In genomic region chr13:33612641-33613638, GRCh38 we compare ENCODE assay signal across 9 cellular contexts.
DNase-seq lines count a peak whose midpoint lies in the region; ATAC-seq and TF ChIP-seq lines count a peak whose summit lies in the region.
"Had no signal": no experiment of that assay in that cellular context is flagged by ENCODE, and none has a peak within 500 bp of the region (broad histone marks: within the 10 kb centered on the region; RNA-seq: fewer than 3 reads in every experiment).

No MANE protein-coding gene starts in this region.

- CTCF ChIA-PET in Calu3 (lab: Charles Lee): no interaction called here

- no peaks in the 10 kb centered on the region for H3K27me3 ChIP-seq in suprapubic skin
- no peaks in the 10 kb centered on the region for H3K27me3 ChIP-seq in gastroesophageal sphincter

- H3K4me1 ChIP-seq in suprapubic skin: no peaks in the 10 kb centered on the region
- H3K4me1 ChIP-seq in gastroesophageal sphincter: peaks cover 0 to 47% (median 2%) of the 10 kb centered on the region in 3 donors

- H3K36me3 ChIP-seq in suprapubic skin (no peaks in the 10 kb centered on the region), gastroesophageal sphincter (no peaks in the 10 kb centered on the region)

- H3K9me3 Mint-ChIP-seq in T-helper 2 cell treated with Interferon-gamma antibody and Interleukin-4, amounts not matched to agents 5 μg/mL and 100 μg/mL, for 36 hours: peaks cover 6% of the 10 kb centered on the region
- no peaks in the 10 kb centered on the region for H3K9me3 Mint-ChIP-seq in Calu3 (ENCODE audit: low read depth, unreplicated experiment)

- no peak for TF ChIP-seq CTCF in suprapubic skin (IDR thresholded peaks at IDR 0.05)
- no peak for TF ChIP-seq CTCF in Calu3 (IDR thresholded peaks at IDR 0.05; ENCODE audit: unreplicated experiment)
- TF ChIP-seq CTCF in gastroesophageal sphincter (IDR thresholded peaks at IDR 0.05): no peak

- ATAC-seq in HG02678 (IDR thresholded peaks at IDR 0.05; ENCODE audit: unreplicated experiment) (peak; percentile 74), gastroesophageal sphincter (no peak)
- peak; percentile 72 for ATAC-seq in stimulated activated naive CD8-positive, alpha-beta T cell treated with anti-CD3 and anti-CD28 coated beads, Interleukin-15, Interleukin-2, amounts not matched to agents 100 U/mL and 50 U/mL, for 24 hours

- intact Hi-C loops in Calu3 (cut with micrococcal nuclease; ENCODE audit: unreplicated experiment): no loop called here

- TF ChIP-seq EP300 in suprapubic skin (IDR thresholded peaks at IDR 0.05): no peak
- TF ChIP-seq EP300 in gastroesophageal sphincter (IDR thresholded peaks at IDR 0.05): no peak

- H3K27ac Mint-ChIP-seq in T-helper 2 cell treated with Interferon-gamma antibody and Interleukin-4, amounts not matched to agents 5 μg/mL and 100 μg/mL, for 36 hours: peak overlapping the region; percentile 96
- no peak overlapping the region for H3K27ac Mint-ChIP-seq in Calu3 (ENCODE audit: unreplicated experiment)

- no peaks in the 10 kb centered on the region for H3K9me3 ChIP-seq in suprapubic skin
- no peaks in the 10 kb centered on the region for H3K9me3 ChIP-seq in gastroesophageal sphincter

- DNase-seq in stimulated activated CD4-positive, alpha-beta T cell treated with anti-CD3 and anti-CD28 coated beads, Interleukin-12 subunit alpha, Interleukin-12 subunit beta, amount 100 ng/mL, for 48 hours (ENCODE audit: low read depth in 2 of 3, low spot score in 1 of 3): peak in 2 of 3 donors; percentile 12 to 27
- DNase-seq in stimulated activated CD4-positive, alpha-beta T cell treated with anti-CD3 and anti-CD28 coated beads, Interleukin-2, amount 100 ng/mL, for 48 hours: no peak
- DNase-seq in T-helper 2 cell treated with Interferon-gamma antibody and Interleukin-4, amounts not matched to agents 5 μg/mL and 100 μg/mL, for 36 hours (ENCODE audit: low spot score): peak; percentile 65
- DNase-seq in stimulated activated naive CD8-positive, alpha-beta T cell treated with anti-CD3 and anti-CD28 coated beads, Interleukin-15, Interleukin-2, amounts not matched to agents 100 U/mL and 50 U/mL, for 24 hours: no peak
- DNase-seq in suprapubic skin (ENCODE audit: low spot score in 2 of 2) (no peak), Calu3 (no peak)

- H3K4me1 Mint-ChIP-seq in T-helper 2 cell treated with Interferon-gamma antibody and Interleukin-4, amounts not matched to agents 5 μg/mL and 100 μg/mL, for 36 hours (ENCODE audit: low read depth): peaks cover 34% of the 10 kb centered on the region
- no peaks in the 10 kb centered on the region for H3K4me1 Mint-ChIP-seq in Calu3 (ENCODE audit: low read depth, unreplicated experiment)

- H3K36me3 Mint-ChIP-seq in T-helper 2 cell treated with Interferon-gamma antibody and Interleukin-4, amounts not matched to agents 5 μg/mL and 100 μg/mL, for 36 hours (ENCODE audit: low read depth): peaks cover 14% of the 10 kb centered on the region
- no peaks in the 10 kb centered on the region for H3K36me3 Mint-ChIP-seq in Calu3 (ENCODE audit: insufficient read depth, unreplicated experiment)

- 91% methylated on average over 4 of the region's 4 CpGs for WGBS in suprapubic skin
- 85% methylated on average over 4 of the region's 4 CpGs for WGBS in gastroesophageal sphincter (ENCODE audit: low coverage in 1 of 2), 2 donors

- H3K4me3 ChIP-seq in suprapubic skin (no peak overlapping the region), gastroesophageal sphincter (no peak overlapping the region)

- BruUV-seq in Calu3 (replicated peaks; lab: Mats Ljungman, UMichigan): no TSS peak

- H3K4me3 Mint-ChIP-seq in T-helper 2 cell treated with Interferon-gamma antibody and Interleukin-4, amounts not matched to agents 5 μg/mL and 100 μg/mL, for 36 hours: peak overlapping the region; percentile 60
- no peak overlapping the region for H3K4me3 Mint-ChIP-seq in Calu3 (ENCODE audit: low read depth, unreplicated experiment)

- H3K27ac ChIP-seq in suprapubic skin: no peak overlapping the region
- no peak overlapping the region for H3K27ac ChIP-seq in gastroesophageal sphincter
- H3K27ac ChIP-seq: C4-2B had no signal

- TF ChIP-seq POLR2A in suprapubic skin (IDR thresholded peaks at IDR 0.05) (no peak), gastroesophageal sphincter (IDR thresholded peaks at IDR 0.05) (no peak)

- H3K27me3 Mint-ChIP-seq in T-helper 2 cell treated with Interferon-gamma antibody and Interleukin-4, amounts not matched to agents 5 μg/mL and 100 μg/mL, for 36 hours (ENCODE audit: low read depth): no peaks in the 10 kb centered on the region
- H3K27me3 Mint-ChIP-seq in Calu3 (ENCODE audit: unreplicated experiment): peaks cover 12% of the 10 kb centered on the region

Comparison
In these comparisons a context has a peak if more than half of its experiments do, and no peak if none do; other contexts are left out.
1. DNase-seq: peak in stimulated activated CD4-positive, alpha-beta T cell treated with anti-CD3 and anti-CD28 coated beads, Interleukin-12 subunit alpha, Interleukin-12 subunit beta, amount 100 ng/mL, for 48 hours (2 of 3) and T-helper 2 cell treated with Interferon-gamma antibody and Interleukin-4, amounts not matched to agents 5 μg/mL and 100 μg/mL, for 36 hours (single experiment); none in stimulated activated CD4-positive, alpha-beta T cell treated with anti-CD3 and anti-CD28 coated beads, Interleukin-2, amount 100 ng/mL, for 48 hours (0 of 2), stimulated activated naive CD8-positive, alpha-beta T cell treated with anti-CD3 and anti-CD28 coated beads, Interleukin-15, Interleukin-2, amounts not matched to agents 100 U/mL and 50 U/mL, for 24 hours (single experiment), suprapubic skin (0 of 2) and Calu3 (single experiment).